9 cellular contexts compared by ENCODE assay signal in genomic region chr4:90126805-90127204, GRCh38. TPM values are rescaled to one million over a fixed set of nuclear protein-coding genes. Genes with fewer than 3 reads are reported as not detected.
A peak's percentile ranks its signal among the peaks of the same experiment; 100 is the strongest.
DNase-seq lines count a peak whose midpoint lies in the region; ATAC-seq, FAIRE-seq and TF ChIP-seq lines count a peak whose summit lies in the region.
"Had no signal": no experiment of that assay in that cellular context is flagged by ENCODE, and none has a peak within 500 bp of the region (broad histone marks: within the 10 kb centered on the region; RNA-seq: fewer than 3 reads in every experiment).

No MANE protein-coding gene starts in this region.

- WGBS in liver = 21% methylated on average over 8 of the region's 8 CpGs
- WGBS in HepG2 (ENCODE audit: low lambda C conversion rate) = 17% methylated on average over 8 of the region's 8 CpGs

- DNase-seq in HepG2 (ENCODE audit: low spot score) = no peak
- no peak for DNase-seq in brain microvascular endothelial cell
- DNase-seq in midbrain (lab: John Stamatoyannopoulos, UW) = peak; percentile 23
- DNase-seq in uterus = no peak
- DNase-seq in GM19238 (ENCODE audit: insufficient read length, low spot score) = no peak
- DNase-seq in GM13976 (ENCODE audit: low spot score) = no peak
- no peak for DNase-seq in RCC 7860 (ENCODE audit: low spot score)

- H3K27ac ChIP-seq in liver (ENCODE audit: low read depth in 1 of 2, low read length in 2 of 2) (no peak overlapping the region), HepG2 (ENCODE audit: extremely low read length, insufficient read depth, low read length) (no peak overlapping the region), brain microvascular endothelial cell (no peak overlapping the region), uterus (peak overlapping the region; percentile 72 to 79)

- TF ChIP-seq RAD21 in liver (IDR thresholded peaks at IDR 0.05) (no peak), HepG2 (CRISPR knock-in tag; IDR thresholded peaks at IDR 0.05) (no peak)

- intact Hi-C loops in HepG2 (cut with micrococcal nuclease; ENCODE audit: unreplicated experiment) (loop anchor here (10.0 kb wide), 1 partner anchor 168 kb away; no protein-coding TSS in a partner anchor), uterus (cut with DNase I; ENCODE audit: low total_unique reads) (no loop called here)

- no peak for TF ChIP-seq EP300 in HepG2 (IDR thresholded peaks at IDR 0.05; ENCODE audit: low read depth in 2 of 2, low read length in 2 of 2)
- no peak for TF ChIP-seq EP300 in HepG2 (CRISPR knock-in tag; IDR thresholded peaks at IDR 0.05; ENCODE audit: borderline replicate concordance)

- no peak overlapping the region for H3K9ac ChIP-seq in liver (ENCODE audit: low read depth in 1 of 2, low read length in 2 of 2)
- no peak overlapping the region for H3K9ac ChIP-seq in HepG2 (ENCODE audit: insufficient read depth, low read depth, low read length)

- POLR2A ChIA-PET in HepG2 (lab: Yijun Ruan, JAX) = no interaction called here

- H4K20me1 ChIP-seq in HepG2 (ENCODE audit: insufficient read depth, low read length) = no peaks in the 10 kb centered on the region

- no peaks in the 10 kb centered on the region for H3K36me3 ChIP-seq in liver (ENCODE audit: control insufficient read depth in 4 of 4, insufficient read depth in 3 of 4, low read depth in 1 of 4, low read length in 3 of 4)
- no peaks in the 10 kb centered on the region for H3K36me3 ChIP-seq in HepG2 (replicated peaks in 1 of 2; ENCODE audit: control insufficient read depth in 1 of 2, insufficient read depth in 2 of 2, low read length in 2 of 2)
- no peaks in the 10 kb centered on the region for H3K36me3 ChIP-seq in brain microvascular endothelial cell (replicated peaks)
- no peaks in the 10 kb centered on the region for H3K36me3 ChIP-seq in uterus

- H3K4me1 ChIP-seq in liver (ENCODE audit: control insufficient read depth in 4 of 4, insufficient read depth in 4 of 4, low read length in 3 of 4) (peaks cover 7 to 19% (median 11%) of the 10 kb centered on the region in 4 donors), HepG2 (ENCODE audit: insufficient read depth, low read length) (no peaks in the 10 kb centered on the region), uterus (no peaks in the 10 kb centered on the region)

- H3K27me3 ChIP-seq in liver (ENCODE audit: control insufficient read depth in 4 of 4, insufficient read depth in 4 of 4, low read length in 3 of 4) = peaks cover 0 to 5% (median 1%) of the 10 kb centered on the region in 4 donors
- peaks cover 0 to 7% of the 10 kb centered on the region in 2 experiments; a peak in 2 of 5 replicates for H3K27me3 ChIP-seq in HepG2 (ENCODE audit: control insufficient read depth in 1 of 2, insufficient read depth in 2 of 2, low read length in 2 of 2)
- peaks cover 12% of the 10 kb centered on the region for H3K27me3 ChIP-seq in brain microvascular endothelial cell (replicated peaks)
- H3K27me3 ChIP-seq in uterus = no peaks in the 10 kb centered on the region

- in situ Hi-C loops in HepG2 (cut with HindIII; ENCODE audit: extremely low pct_ligation_motif_present, low pct_unique_long_range_greater_than_20kb) (no loop called here), brain microvascular endothelial cell (cut with HindIII; ENCODE audit: low pct_ligation_motif_present, low sequenced_read_pairs) (no loop called here), GM13976 (cut with MboI; ENCODE audit: low sequenced_read_pairs, unreplicated experiment) (no loop called here)

- no peak for TF ChIP-seq CTCF in liver (IDR thresholded peaks at IDR 0.05; ENCODE audit: low read depth, low read length, missing input control)
- TF ChIP-seq CTCF in HepG2 (CRISPR knock-in tag; IDR thresholded peaks at IDR 0.05) = no peak
- no peak for TF ChIP-seq CTCF in brain microvascular endothelial cell (IDR thresholded peaks at IDR 0.05; ENCODE audit: low read depth, low read length, missing control alignments)
- no peak for TF ChIP-seq CTCF in uterus (IDR thresholded peaks at IDR 0.05)
- TF ChIP-seq CTCF in GM13976 (IDR thresholded peaks at IDR 0.05; ENCODE audit: borderline replicate concordance, control extremely low read depth, extremely low read depth, insufficient read depth, missing control alignments) = no peak

- no peak overlapping the region for H2AFZ ChIP-seq in HepG2 (ENCODE audit: low read length)

- no peaks in the 10 kb centered on the region for H3K79me2 ChIP-seq in HepG2 (ENCODE audit: insufficient read depth, low read length)

- FAIRE-seq in HepG2 (lab: Jason Lieb, UNC) (no peak), RCC 7860 (lab: Jason Lieb, UNC) (no peak)

- BruUV-seq in HepG2 (replicated peaks; lab: Mats Ljungman, UMichigan) = no TSS peak

- ATAC-seq in HepG2 = no peak; the same call in 2 of the 3 replicates

- H3K9me3 ChIP-seq in liver (ENCODE audit: control insufficient read depth in 4 of 4, low read length in 3 of 4) = no peaks in the 10 kb centered on the region
- no peaks in the 10 kb centered on the region for H3K9me3 ChIP-seq in HepG2 (ENCODE audit: low read length)
- no peaks in the 10 kb centered on the region for H3K9me3 ChIP-seq in uterus

- H3K4me2 ChIP-seq in HepG2 (ENCODE audit: low read depth, low read length) = no peak overlapping the region

- H3K4me3 ChIP-seq in liver (ENCODE audit: low read depth in 1 of 3, low read length in 3 of 3) (peak overlapping the region in 2 of 3 donors; percentile 24 to 63), HepG2 (replicated peaks in 1 of 3; ENCODE audit: insufficient read depth in 1 of 3, low read depth in 2 of 3, low read length in 3 of 3) (no peak overlapping the region), brain microvascular endothelial cell (ENCODE audit: low read depth, low read length) (peak overlapping the region; percentile 58), uterus (peak overlapping the region; percentile 54 to 75)

- no peak for TF ChIP-seq POLR2A in HepG2 (IDR thresholded peaks at IDR 0.05; ENCODE audit: insufficient read depth in 1 of 2, low read depth in 2 of 2, low read length in 2 of 2)
- TF ChIP-seq POLR2A in uterus (IDR thresholded peaks at IDR 0.05) = no peak

- CTCF ChIA-PET in HepG2 (lab: Yijun Ruan, JAX; ENCODE audit: low intra/inter-chr PET ratio, low total read pairs) = no interaction called here

TF ChIP-seq in liver, 16 proteins besides CTCF, POLR2A, EP300 and RAD21 (continues in another document):
- TF ChIP-seq TAF1 (conservative IDR thresholded peaks at IDR 0.05) (no peak), FOXA2 (IDR thresholded peaks at IDR 0.05) (no peak), HNF4A (conservative IDR thresholded peaks at IDR 0.05) (no peak), SP1 (IDR thresholded peaks at IDR 0.05) (no peak), GABPA (IDR thresholded peaks at IDR 0.05 in 1 of 2, conservative IDR thresholded peaks at IDR 0.05 in 1 of 2) (no peak), ATF3 (IDR thresholded peaks at IDR 0.05) (no peak), MAX (IDR thresholded peaks at IDR 0.05) (no peak), FOXA1 (IDR thresholded peaks at IDR 0.05) (no peak), JUND (IDR thresholded peaks at IDR 0.05) (no peak), NR2F2 (IDR thresholded peaks at IDR 0.05) (no peak)

TF ChIP-seq in HepG2, 621 proteins besides CTCF, POLR2A, EP300 and RAD21 (continues in another document):
- no peak for TF ChIP-seq TCF12 (IDR thresholded peaks at IDR 0.05)
- no peak for TF ChIP-seq TCF12 (CRISPR knock-in tag; IDR thresholded peaks at IDR 0.05)
- no peak for TF ChIP-seq HOXA9 (CRISPR knock-in tag; IDR thresholded peaks at IDR 0.05; ENCODE audit: borderline replicate concordance)
- no peak for TF ChIP-seq HOXA7 (CRISPR knock-in tag; IDR thresholded peaks at IDR 0.05)
- no peak for TF ChIP-seq ZBTB14 (CRISPR knock-in tag; IDR thresholded peaks at IDR 0.05)
- TF ChIP-seq ZNF607 (CRISPR knock-in tag; IDR thresholded peaks at IDR 0.05; ENCODE audit: borderline replicate concordance) = no peak
- TF ChIP-seq ZNF530 (CRISPR knock-in tag; IDR thresholded peaks at IDR 0.05; ENCODE audit: low read depth) = no peak

RNA-seq across cellular contexts. Expression of gene CCSER1, which starts 0.4 kb away (rescaled TPM):
- total RNA-seq in liver (1 to 10 TPM; 2.2 to 2.3 TPM), HepG2 (2016; rRNA removed; fragmentation: Illumina TruSeq; extraction: Trizol) (not detected in 2 replicates), uterus (10 to 100 TPM in 2 of 4 donors, 1 to 10 TPM in 2; 2.8 to 54.7 (median 11.9) TPM)
- polyA plus RNA-seq in liver (under 1 TPM; 0.18 to 0.21 TPM), HepG2 (2011; rRNA removed) (not detected in 2 replicates)
- total RNA-seq in HepG2 (2016; cell fraction: cytosol; rRNA removed; fragmentation: Illumina TruSeq; extraction: Trizol; ENCODE audit: low read depth) = not detected in 2 replicates
- not detected in 2 replicates for total RNA-seq in HepG2 (2016; cell fraction: insoluble cytoplasmic fraction; rRNA removed; fragmentation: Illumina TruSeq; extraction: Trizol)
- total RNA-seq in HepG2 (2016; cell fraction: membrane; rRNA removed; fragmentation: Illumina TruSeq; extraction: Trizol) = not detected in 2 replicates
- total RNA-seq in HepG2 (2016; cell fraction: nucleus; rRNA removed; fragmentation: Illumina TruSeq; extraction: Trizol) = not detected in 2 replicates
- not detected in 2 replicates for polyA plus RNA-seq in HepG2 (2011; cell fraction: cytosol; rRNA removed)
- not detected in 2 replicates for polyA plus RNA-seq in HepG2 (2011; cell fraction: nucleus; rRNA removed)
- polyA plus RNA-seq in HepG2 (2012) = not detected in 2 replicates
- not detected in 2 replicates for polyA plus RNA-seq in HepG2 (2016; cell fraction: cytosol; fragmentation: Illumina TruSeq; extraction: Trizol; ENCODE audit: low read depth)
- polyA plus RNA-seq in HepG2 (2016; cell fraction: insoluble cytoplasmic fraction; fragmentation: Illumina TruSeq; extraction: Trizol; ENCODE audit: low read depth) = not detected in 2 replicates
- polyA plus RNA-seq in HepG2 (2016; cell fraction: membrane; fragmentation: Illumina TruSeq; extraction: Trizol; ENCODE audit: low read depth) = not detected in 2 replicates
- polyA plus RNA-seq in HepG2 (2016; cell fraction: nucleus; fragmentation: Illumina TruSeq; extraction: Trizol; ENCODE audit: insufficient read depth, low read depth) = not detected in 2 replicates
- polyA minus RNA-seq in HepG2 (2011; rRNA and poly(A)+ RNA removed; ENCODE audit: low replicate concordance) = 5.5 TPM in 1 of 2 replicates, not detected in the other
- not detected in 2 replicates for polyA minus RNA-seq in HepG2 (2011; cell fraction: cytosol; rRNA and poly(A)+ RNA removed)
- polyA minus RNA-seq in HepG2 (2011; cell fraction: nucleus; rRNA and poly(A)+ RNA removed) = not detected in 2 replicates
- total RNA-seq: myocyte had no signal

Comparison
In these comparisons a context has a peak if more than half of its experiments do, and no peak if none do; other contexts are left out.
1. H3K4me3 ChIP-seq: peak in liver (2 of 3), brain microvascular endothelial cell (single experiment) and uterus (2 of 2); none in HepG2 (0 of 3).
2. H3K27ac ChIP-seq: peak in uterus (2 of 2); none in liver (0 of 2), HepG2 (single experiment) and brain microvascular endothelial cell (single experiment).